ENCODE assay signal across 8 cellular contexts in genomic region chr15:99104788-99105515, GRCh38. TPM values are rescaled to one million over a fixed set of nuclear protein-coding genes. Genes with fewer than 3 reads are reported as not detected.
DNase-seq lines count a peak whose midpoint lies in the region; ATAC-seq and TF ChIP-seq lines count a peak whose summit lies in the region.

Gene SYNM, plus strand, starts transcription at chr15:99105080. Its CDS starts 120 bp downstream, at chr15:99105200.

- H3K4me1 Mint-ChIP-seq in dendritic cell treated with granulocyte-macrophage colony-stimulating factor and Interleukin-4, amounts not matched to agents 40 ng/mL and 50 ng/mL, for 4 days (ENCODE audit: low read depth): peaks cover 10% of the 10 kb centered on the region

- peak; percentile 89 for TF ChIP-seq CTCF in LNCAP (IDR thresholded peaks at IDR 0.05)

- H3K9me3 Mint-ChIP-seq in dendritic cell treated with granulocyte-macrophage colony-stimulating factor and Interleukin-4, amounts not matched to agents 40 ng/mL and 50 ng/mL, for 4 days: no peaks in the 10 kb centered on the region

- DNase-seq in DMS79 treated with DMSO at 0.1 percent for 48 hours (lab: John Stamatoyannopoulos, UW) (peak; percentile 21), DMS79 (lab: John Stamatoyannopoulos, UW) (no peak), GOT3 (lab: John Stamatoyannopoulos, UW) (peak; percentile 67), SKM-1 (lab: John Stamatoyannopoulos, UW; ENCODE audit: unreplicated experiment) (peak; percentile 65), left lobe of liver (ENCODE audit: low spot score) (peak; percentile 80)
- DNase-seq in stimulated activated CD4-positive, alpha-beta T cell treated with anti-CD3 and anti-CD28 coated beads, Interleukin-2, amount 100 ng/mL, for 24 hours: peak; percentile 20 to 62

- H3K36me3 Mint-ChIP-seq in dendritic cell treated with granulocyte-macrophage colony-stimulating factor and Interleukin-4, amounts not matched to agents 40 ng/mL and 50 ng/mL, for 4 days (ENCODE audit: low read depth): no peaks in the 10 kb centered on the region

- no peak within 1 kb of the TSS for H3K27ac Mint-ChIP-seq in dendritic cell treated with granulocyte-macrophage colony-stimulating factor and Interleukin-4, amounts not matched to agents 40 ng/mL and 50 ng/mL, for 4 days

- peaks cover 69% of the 10 kb centered on the region for H3K27me3 Mint-ChIP-seq in dendritic cell treated with granulocyte-macrophage colony-stimulating factor and Interleukin-4, amounts not matched to agents 40 ng/mL and 50 ng/mL, for 4 days

- ATAC-seq in left lobe of liver: peak; percentile 92

- intact Hi-C loops in dendritic cell treated with granulocyte-macrophage colony-stimulating factor and Interleukin-4, amounts not matched to agents 40 ng/mL and 50 ng/mL, for 4 days (cut with micrococcal nuclease): loop anchor here (10.0 kb wide), 1 partner anchor 650 kb away; no protein-coding TSS in a partner anchor

- peak within 1 kb of the TSS; percentile 75 for H3K4me3 Mint-ChIP-seq in dendritic cell treated with granulocyte-macrophage colony-stimulating factor and Interleukin-4, amounts not matched to agents 40 ng/mL and 50 ng/mL, for 4 days

RNA-seq across cellular contexts. Expression of gene SYNM, which starts in this region (rescaled TPM):
- 3.8 TPM for total RNA-seq in left lobe of liver
